Comparison of ENCODE assay signal across 21 cellular contexts in genomic region chr1:12505639-12506311, GRCh38.
DNase-seq lines count a peak whose midpoint lies in the region; ATAC-seq, FAIRE-seq and TF ChIP-seq lines count a peak whose summit lies in the region.
"Had no signal": no experiment of that assay in that cellular context is flagged by ENCODE, and none has a peak within 500 bp of the region (broad histone marks: within the 10 kb centered on the region; RNA-seq: fewer than 3 reads in every experiment).

No MANE protein-coding gene starts in this region.

- no peak for FAIRE-seq in pancreas (lab: Jason Lieb, UNC)
- FAIRE-seq: colon, GM18507 had no signal

- no peak for TF ChIP-seq EP300 in sigmoid colon (IDR thresholded peaks at IDR 0.05)
- no peak for TF ChIP-seq EP300 in stomach (IDR thresholded peaks at IDR 0.05)

- ATAC-seq in CD4-positive, alpha-beta T cell (ENCODE audit: poor library complexity): no peak
- ATAC-seq in Panc1: no peak; the same call in 1 of the 2 replicates
- ATAC-seq in pancreas: no peak
- ATAC-seq: SK-N-SH treated with all-trans-retinoic acid at 6 μM for 48 hours had no signal

- H3K9me3 Mint-ChIP-seq in CD4-positive, alpha-beta T cell: no peaks in the 10 kb centered on the region

- CTCF ChIA-PET in CD4-positive, alpha-beta T cell (lab: Charles Lee): no interaction called here
- CTCF ChIA-PET in Panc1 (lab: Charles Lee): no interaction called here

- H3K4me1 ChIP-seq in Panc1 (ENCODE audit: control insufficient read depth, insufficient read depth, low read length): no peaks in the 10 kb centered on the region; the same call in 1 of the 2 replicates
- peaks cover 0 to 36% (median 22%) of the 10 kb centered on the region in 4 donors for H3K4me1 ChIP-seq in sigmoid colon
- H3K4me1 ChIP-seq in stomach: peaks cover 3 to 15% (median 10%) of the 10 kb centered on the region in 4 donors
- peaks cover 0 to 5% (median 0%) of the 10 kb centered on the region in 3 donors for H3K4me1 ChIP-seq in pancreas
- H3K4me1 ChIP-seq: breast epithelium had no signal

- intact Hi-C loops in CD4-positive, alpha-beta T cell (cut with DNase I, micrococcal nuclease): loop anchor here in 1 of 2 experiments (5.0 kb wide), 1 partner anchor 112 kb away; the partner anchor contains the start of gene DHRS3
- intact Hi-C loops in Panc1 (cut with micrococcal nuclease; ENCODE audit: unreplicated experiment) (no loop called here), sigmoid colon (cut with DNase I) (no loop called here), stomach (cut with DNase I; ENCODE audit: low total_unique reads) (no loop called here), pancreas (cut with DNase I) (no loop called here)

- H3K36me3 Mint-ChIP-seq in CD4-positive, alpha-beta T cell (ENCODE audit: low read depth): peaks cover 66% of the 10 kb centered on the region

- TF ChIP-seq POLR2A in sigmoid colon (IDR thresholded peaks at IDR 0.05): no peak
- TF ChIP-seq POLR2A in stomach (IDR thresholded peaks at IDR 0.05): no peak

- H3K36me3 ChIP-seq in Panc1 (ENCODE audit: control insufficient read depth, insufficient read depth, low read length) (no peaks in the 10 kb centered on the region), sigmoid colon (peaks cover 0 to 15% (median 0%) of the 10 kb centered on the region in 4 donors), stomach (peaks cover 13 to 70% (median 52%) of the 10 kb centered on the region in 4 donors), pancreas (peaks cover 0 to 11% (median 5%) of the 10 kb centered on the region in 3 donors)
- H3K36me3 ChIP-seq: breast epithelium had no signal

- H3K27ac ChIP-seq in CD4-positive, alpha-beta T cell (ENCODE audit: low read depth, low read length): no peak overlapping the region
- peak overlapping the region; percentile 39 for H3K27ac ChIP-seq in Panc1 (ENCODE audit: low read length)
- H3K27ac ChIP-seq in sigmoid colon: peak overlapping the region in 3 of 4 donors; percentile 25 to 54 (median 38)
- H3K27ac ChIP-seq in stomach: peak overlapping the region in 1 of 5 donors; percentile 20
- H3K27ac ChIP-seq in pancreas: no peak overlapping the region
- H3K27ac ChIP-seq: BLaER1, breast epithelium, HL-60, upper lobe of left lung had no signal

- no peaks in the 10 kb centered on the region for H3K9me3 ChIP-seq in CD4-positive, alpha-beta T cell (ENCODE audit: control insufficient read depth, low read length)
- no peaks in the 10 kb centered on the region for H3K9me3 ChIP-seq in Panc1 (ENCODE audit: control insufficient read depth, insufficient read depth, low read depth, low read length)
- no peaks in the 10 kb centered on the region for H3K9me3 ChIP-seq in sigmoid colon
- H3K9me3 ChIP-seq in stomach: no peaks in the 10 kb centered on the region
- no peaks in the 10 kb centered on the region for H3K9me3 ChIP-seq in pancreas
- H3K9me3 ChIP-seq: BLaER1, breast epithelium, upper lobe of left lung had no signal

- H3K4me1 Mint-ChIP-seq in CD4-positive, alpha-beta T cell (ENCODE audit: low read depth): peaks cover 33% of the 10 kb centered on the region

- DNase-seq in CD4-positive, alpha-beta T cell: no peak
- DNase-seq in Panc1 (ENCODE audit: low read depth, low spot score) (no peak), hypothalamus (lab: John Stamatoyannopoulos, UW) (peak in 27 of 51 donors; percentile 10 to 75 (median 36)), sigmoid colon (peak; percentile 55), stomach (no peak), pancreas (no peak), NCI-H510A treated with DMSO at 0.1 percent for 48 hours (lab: John Stamatoyannopoulos, UW) (no peak)
- DNase-seq: activated T-cell treated with anti-CD3 and anti-CD28 coated beads, Interleukin-2, amount 50 U/mL, for 1 hour; DMS79; effector memory CD4-positive, alpha-beta T cell; kidney glomerular epithelial cell; NCI-H146; NCI-H446 treated with DMSO at 0.1 percent for 48 hours; stimulated activated naive CD4-positive, alpha-beta T cell treated with Interleukin-2 at 50 U/mL for 16 hours; upper lobe of left lung had no signal

- POLR2A ChIA-PET in CD4-positive, alpha-beta T cell (lab: Charles Lee): interaction anchor here (0.9 kb wide), 1 partner anchor 27 kb away, joined by 4 read pairs; no protein-coding TSS in a partner anchor
- POLR2A ChIA-PET in Panc1 (lab: Charles Lee): no interaction called here

- no peak overlapping the region for H3K4me3 Mint-ChIP-seq in CD4-positive, alpha-beta T cell

- in situ Hi-C loops in Panc1 (cut with HindIII; ENCODE audit: low pct_unique_long_range_greater_than_20kb, low sequenced_read_pairs): no loop called here

- peak overlapping the region; percentile 68 for H3K27ac Mint-ChIP-seq in CD4-positive, alpha-beta T cell

- H3K27me3 Mint-ChIP-seq in CD4-positive, alpha-beta T cell: no peaks in the 10 kb centered on the region

- no peak for TF ChIP-seq CTCF in CD4-positive, alpha-beta T cell (IDR thresholded peaks at IDR 0.05)
- TF ChIP-seq CTCF in Panc1 (IDR thresholded peaks at IDR 0.05) (no peak), sigmoid colon (IDR thresholded peaks at IDR 0.05) (no peak), stomach (IDR thresholded peaks at IDR 0.05) (no peak), pancreas (IDR thresholded peaks at IDR 0.05) (no peak)

- BruUV-seq in Panc1 (replicated peaks; lab: Mats Ljungman, UMichigan): no TSS peak

- H3K27me3 ChIP-seq in CD4-positive, alpha-beta T cell (ENCODE audit: control insufficient read depth, insufficient read depth, low read length): no peaks in the 10 kb centered on the region
- H3K27me3 ChIP-seq in Panc1 (ENCODE audit: control insufficient read depth, insufficient read depth, low read length) (no peaks in the 10 kb centered on the region), sigmoid colon (no peaks in the 10 kb centered on the region), stomach (no peaks in the 10 kb centered on the region), pancreas (no peaks in the 10 kb centered on the region)
- H3K27me3 ChIP-seq: BLaER1, breast epithelium, upper lobe of left lung had no signal

- WGBS in sigmoid colon, 2 donors: 93 to 96% methylated on average over 12 of the region's 12 CpGs
- 85 to 94% (median 93%) methylated on average over 11 to 12 of the region's 12 CpGs for WGBS in stomach, 5 donors
- 89 to 92% methylated on average over 12 of the region's 12 CpGs for WGBS in pancreas, 2 donors

- H3K4me3 ChIP-seq in Panc1 (ENCODE audit: low read depth in 2 of 2, low read length in 2 of 2): no peak overlapping the region
- no peak overlapping the region for H3K4me3 ChIP-seq in sigmoid colon
- H3K4me3 ChIP-seq in stomach: no peak overlapping the region
- H3K4me3 ChIP-seq in pancreas: no peak overlapping the region
- H3K4me3 ChIP-seq: BLaER1, breast epithelium, upper lobe of left lung had no signal

Comparison
In these comparisons a context has a peak if more than half of its experiments do, and no peak if none do; other contexts are left out.
1. DNase-seq: peak in hypothalamus (27 of 51) and sigmoid colon (single experiment); none in CD4-positive, alpha-beta T cell (0 of 10), Panc1 (single experiment), stomach (single experiment), pancreas (0 of 6) and NCI-H510A treated with DMSO at 0.1 percent for 48 hours (single experiment).
2. H3K27ac ChIP-seq: peak in Panc1 (single experiment) and sigmoid colon (3 of 4); none in CD4-positive, alpha-beta T cell (single experiment) and pancreas (0 of 4).